ENCODE assay signal across 19 cellular contexts in genomic region chr3:133843634-133844033, GRCh38. TPM values are rescaled to one million over a fixed set of nuclear protein-coding genes. Genes with fewer than 3 reads are reported as not detected.
DNase-seq lines count a peak whose midpoint lies in the region; ATAC-seq, FAIRE-seq and TF ChIP-seq lines count a peak whose summit lies in the region.
"Had no signal": no experiment of that assay in that cellular context is flagged by ENCODE, and none has a peak within 500 bp of the region (broad histone marks: within the 10 kb centered on the region; RNA-seq: fewer than 3 reads in every experiment).

No MANE protein-coding gene starts in this region.

- CTCF ChIA-PET in activated naive CD4-positive, alpha-beta T cell treated with anti-CD3 and anti-CD28 coated beads, Interleukin-2, amount 10 ng/mL, durations not matched to agents 7 days and 5 days (lab: Charles Lee) = interaction anchor here (0.9 kb wide), 1 partner anchor 369 kb away, joined by 3 read pairs; no protein-coding TSS in a partner anchor
- CTCF ChIA-PET in activated CD8-positive, alpha-beta T cell treated with anti-CD3 and anti-CD28 coated beads, Interleukin-2, amount 10 ng/mL, durations not matched to agents 7 days and 5 days (lab: Charles Lee) = interaction anchor here (1.1 kb wide), 1 partner anchor 22 kb away, joined by 3 read pairs; no protein-coding TSS in a partner anchor
- CTCF ChIA-PET in activated CD8-positive, alpha-beta memory T cell treated with anti-CD3 and anti-CD28 coated beads, Interleukin-2, amount 10 ng/mL, durations not matched to agents 7 days and 5 days (lab: Charles Lee) = no interaction called here

- no peaks in the 10 kb centered on the region for H3K36me3 Mint-ChIP-seq in activated naive CD4-positive, alpha-beta T cell treated with anti-CD3 and anti-CD28 coated beads, Interleukin-2, amount 10 ng/mL, durations not matched to agents 7 days and 5 days
- no peaks in the 10 kb centered on the region for H3K36me3 Mint-ChIP-seq in activated CD8-positive, alpha-beta T cell treated with anti-CD3 and anti-CD28 coated beads, Interleukin-2, amount 10 ng/mL, durations not matched to agents 7 days and 5 days (ENCODE audit: low read depth)
- no peaks in the 10 kb centered on the region for H3K36me3 Mint-ChIP-seq in activated CD8-positive, alpha-beta memory T cell treated with anti-CD3 and anti-CD28 coated beads, Interleukin-2, amount 10 ng/mL, durations not matched to agents 7 days and 5 days
- H3K36me3 Mint-ChIP-seq: CD4-positive, CD25-positive, alpha-beta regulatory T cell had no signal

- H3K9me3 Mint-ChIP-seq in activated naive CD4-positive, alpha-beta T cell treated with anti-CD3 and anti-CD28 coated beads, Interleukin-2, amount 10 ng/mL, durations not matched to agents 7 days and 5 days = no peaks in the 10 kb centered on the region
- no peaks in the 10 kb centered on the region for H3K9me3 Mint-ChIP-seq in activated CD8-positive, alpha-beta T cell treated with anti-CD3 and anti-CD28 coated beads, Interleukin-2, amount 10 ng/mL, durations not matched to agents 7 days and 5 days (ENCODE audit: insufficient read depth)
- no peaks in the 10 kb centered on the region for H3K9me3 Mint-ChIP-seq in activated CD8-positive, alpha-beta memory T cell treated with anti-CD3 and anti-CD28 coated beads, Interleukin-2, amount 10 ng/mL, durations not matched to agents 7 days and 5 days (ENCODE audit: low read depth)
- H3K9me3 Mint-ChIP-seq: CD4-positive, CD25-positive, alpha-beta regulatory T cell; effector memory CD8-positive, alpha-beta T cell had no signal

- intact Hi-C loops in sciatic nerve (cut with DNase I) = no loop called here

- POLR2A ChIA-PET in activated CD8-positive, alpha-beta T cell treated with anti-CD3 and anti-CD28 coated beads, Interleukin-2, amount 10 ng/mL, durations not matched to agents 7 days and 5 days (lab: Charles Lee) = no interaction called here

- no peak for ATAC-seq in sciatic nerve
- ATAC-seq in activated CD8-positive, alpha-beta T cell treated with anti-CD3 and anti-CD28 coated beads, Interleukin-2, amount 10 ng/mL, durations not matched to agents 7 days and 5 days = no peak
- ATAC-seq in activated CD8-positive, alpha-beta memory T cell treated with anti-CD3 and anti-CD28 coated beads, Interleukin-2, amount 10 ng/mL, durations not matched to agents 7 days and 5 days = no peak
- ATAC-seq: effector memory CD8-positive, alpha-beta T cell had no signal

- no peaks in the 10 kb centered on the region for H3K4me1 Mint-ChIP-seq in activated naive CD4-positive, alpha-beta T cell treated with anti-CD3 and anti-CD28 coated beads, Interleukin-2, amount 10 ng/mL, durations not matched to agents 7 days and 5 days
- H3K4me1 Mint-ChIP-seq in activated CD8-positive, alpha-beta T cell treated with anti-CD3 and anti-CD28 coated beads, Interleukin-2, amount 10 ng/mL, durations not matched to agents 7 days and 5 days (ENCODE audit: low read depth) = no peaks in the 10 kb centered on the region
- no peaks in the 10 kb centered on the region for H3K4me1 Mint-ChIP-seq in activated CD8-positive, alpha-beta memory T cell treated with anti-CD3 and anti-CD28 coated beads, Interleukin-2, amount 10 ng/mL, durations not matched to agents 7 days and 5 days
- H3K4me1 Mint-ChIP-seq: CD4-positive, CD25-positive, alpha-beta regulatory T cell had no signal

- peaks cover 18% of the 10 kb centered on the region for H3K27me3 Mint-ChIP-seq in activated naive CD4-positive, alpha-beta T cell treated with anti-CD3 and anti-CD28 coated beads, Interleukin-2, amount 10 ng/mL, durations not matched to agents 7 days and 5 days
- peaks cover 27% of the 10 kb centered on the region for H3K27me3 Mint-ChIP-seq in activated CD8-positive, alpha-beta T cell treated with anti-CD3 and anti-CD28 coated beads, Interleukin-2, amount 10 ng/mL, durations not matched to agents 7 days and 5 days (ENCODE audit: low read depth)
- H3K27me3 Mint-ChIP-seq in activated CD8-positive, alpha-beta memory T cell treated with anti-CD3 and anti-CD28 coated beads, Interleukin-2, amount 10 ng/mL, durations not matched to agents 7 days and 5 days = peaks cover 10% of the 10 kb centered on the region

- no peak overlapping the region for H3K4me3 Mint-ChIP-seq in activated naive CD4-positive, alpha-beta T cell treated with anti-CD3 and anti-CD28 coated beads, Interleukin-2, amount 10 ng/mL, durations not matched to agents 7 days and 5 days
- H3K4me3 Mint-ChIP-seq in activated CD8-positive, alpha-beta T cell treated with anti-CD3 and anti-CD28 coated beads, Interleukin-2, amount 10 ng/mL, durations not matched to agents 7 days and 5 days = no peak overlapping the region
- H3K4me3 Mint-ChIP-seq in activated CD8-positive, alpha-beta memory T cell treated with anti-CD3 and anti-CD28 coated beads, Interleukin-2, amount 10 ng/mL, durations not matched to agents 7 days and 5 days = no peak overlapping the region
- H3K4me3 Mint-ChIP-seq: CD4-positive, CD25-positive, alpha-beta regulatory T cell; effector memory CD8-positive, alpha-beta T cell had no signal

- DNase-seq in ELR (ENCODE audit: low read depth) = peak; percentile 68
- DNase-seq in RCC 7860 (ENCODE audit: low spot score) = peak; percentile 35
- peak; percentile 86 for DNase-seq in fibroblast of villous mesenchyme (ENCODE audit: low read depth)
- peak; percentile 31 for DNase-seq in sciatic nerve (ENCODE audit: low spot score)
- no peak for DNase-seq in activated naive CD4-positive, alpha-beta T cell treated with anti-CD3 and anti-CD28 coated beads, Interleukin-2, amount 10 ng/mL, durations not matched to agents 7 days and 5 days
- DNase-seq in activated CD8-positive, alpha-beta T cell treated with anti-CD3 and anti-CD28 coated beads, Interleukin-2, amount 10 ng/mL, durations not matched to agents 7 days and 5 days = no peak
- DNase-seq in HUDEP-2 (lab: John Stamatoyannopoulos, UW; ENCODE audit: unreplicated experiment in 76 of 76) = no peak
- no peak for DNase-seq in activated CD8-positive, alpha-beta memory T cell treated with anti-CD3 and anti-CD28 coated beads, Interleukin-2, amount 10 ng/mL, durations not matched to agents 7 days and 5 days
- DNase-seq: activated gamma-delta T cell treated with Interleukin-2 at 50 U/mL for 16 hours; CD4-positive, CD25-positive, alpha-beta regulatory T cell; effector memory CD8-positive, alpha-beta T cell; NCI-H1417; NCI-H2227 treated with DMSO at 0.1 percent for 48 hours; stimulated activated CD4-positive, alpha-beta T cell treated with anti-CD3 and anti-CD28 coated beads, Interleukin-1b, Interleukin-23, amount 100 ng/mL, for 48 hours; WERI-Rb-1 had no signal

- no peak overlapping the region for H3K27ac Mint-ChIP-seq in activated naive CD4-positive, alpha-beta T cell treated with anti-CD3 and anti-CD28 coated beads, Interleukin-2, amount 10 ng/mL, durations not matched to agents 7 days and 5 days
- H3K27ac Mint-ChIP-seq in activated CD8-positive, alpha-beta T cell treated with anti-CD3 and anti-CD28 coated beads, Interleukin-2, amount 10 ng/mL, durations not matched to agents 7 days and 5 days = no peak overlapping the region
- H3K27ac Mint-ChIP-seq in activated CD8-positive, alpha-beta memory T cell treated with anti-CD3 and anti-CD28 coated beads, Interleukin-2, amount 10 ng/mL, durations not matched to agents 7 days and 5 days = no peak overlapping the region
- H3K27ac Mint-ChIP-seq: CD4-positive, CD25-positive, alpha-beta regulatory T cell; effector memory CD8-positive, alpha-beta T cell had no signal

- TF ChIP-seq CTCF in fibroblast of villous mesenchyme (IDR thresholded peaks at IDR 0.05; ENCODE audit: insufficient read depth, low read depth, low read length) = no peak

- H3K4me3 ChIP-seq in fibroblast of villous mesenchyme (ENCODE audit: low read depth, low read length) = no peak overlapping the region
- H3K4me3 ChIP-seq: cardiac muscle cell, SK-N-MC, thoracic aorta had no signal

- no peak for FAIRE-seq in RCC 7860 (lab: Jason Lieb, UNC)
- FAIRE-seq: keratinocyte had no signal

RNA-seq across cellular contexts. Expression of gene SRPRB, which starts 38.0 kb away (rescaled TPM):
- 63.5 and 112 TPM in 2 replicates for total RNA-seq in fibroblast of villous mesenchyme
- total RNA-seq in sciatic nerve = 27.8 TPM
- total RNA-seq in activated CD8-positive, alpha-beta T cell treated with anti-CD3 and anti-CD28 coated beads, Interleukin-2, amount 10 ng/mL, durations not matched to agents 7 days and 5 days = 10 to 100 TPM; 45.3 to 48.1 TPM
- 10 to 100 TPM; 44.2 to 61.3 TPM for total RNA-seq in activated CD8-positive, alpha-beta memory T cell treated with anti-CD3 and anti-CD28 coated beads, Interleukin-2, amount 10 ng/mL, durations not matched to agents 7 days and 5 days

RNA-seq across cellular contexts. Expression of gene RAB6B, which starts 52.0 kb away (rescaled TPM):
- total RNA-seq in fibroblast of villous mesenchyme (0.32 and 0.86 TPM in 2 replicates), sciatic nerve (9.5 TPM)
- 1 to 10 TPM in 1 of 2 experiments, under 1 TPM in 1; 0.68 to 1.2 TPM for total RNA-seq in activated CD8-positive, alpha-beta T cell treated with anti-CD3 and anti-CD28 coated beads, Interleukin-2, amount 10 ng/mL, durations not matched to agents 7 days and 5 days
- total RNA-seq in activated CD8-positive, alpha-beta memory T cell treated with anti-CD3 and anti-CD28 coated beads, Interleukin-2, amount 10 ng/mL, durations not matched to agents 7 days and 5 days = 1 to 10 TPM; 1.0 to 1.3 TPM

Comparison
In these comparisons a context has a peak if more than half of its experiments do, and no peak if none do; other contexts are left out.
1. DNase-seq: peak in ELR (single experiment), RCC 7860 (single experiment), fibroblast of villous mesenchyme (single experiment) and sciatic nerve (single experiment); none in activated naive CD4-positive, alpha-beta T cell treated with anti-CD3 and anti-CD28 coated beads, Interleukin-2, amount 10 ng/mL, durations not matched to agents 7 days and 5 days (single experiment), activated CD8-positive, alpha-beta T cell treated with anti-CD3 and anti-CD28 coated beads, Interleukin-2, amount 10 ng/mL, durations not matched to agents 7 days and 5 days (single experiment), HUDEP-2 (0 of 76) and activated CD8-positive, alpha-beta memory T cell treated with anti-CD3 and anti-CD28 coated beads, Interleukin-2, amount 10 ng/mL, durations not matched to agents 7 days and 5 days (single experiment).